In genomic region chr10:21507066-21507669, GRCh38 we compare ENCODE assay signal across 19 cellular contexts. TPM values are rescaled to one million over a fixed set of nuclear protein-coding genes. Genes with fewer than 3 reads are reported as not detected.
DNase-seq lines count a peak whose midpoint lies in the region; ATAC-seq and TF ChIP-seq lines count a peak whose summit lies in the region.
"Had no signal": no experiment of that assay in that cellular context is flagged by ENCODE, and none has a peak within 500 bp of the region (broad histone marks: within the 10 kb centered on the region; RNA-seq: fewer than 3 reads in every experiment).

No MANE protein-coding gene starts in this region.

- DNase-seq in NCI-H526 (lab: John Stamatoyannopoulos, UW) (peak; percentile 35 to 54), lung (ENCODE audit: low spot score) (peak; percentile 20), retina (peak; percentile 71), DMS153 treated with DMSO at 0.1 percent for 48 hours (lab: John Stamatoyannopoulos, UW; ENCODE audit: unreplicated experiment) (no peak), H4 (ENCODE audit: low spot score) (no peak)
- DNase-seq: activated T-cell treated with anti-CD3 and anti-CD28 coated beads, Interleukin-2, amount 50 U/mL, for 72 hours; DMS 273 treated with DMSO at 0.1 percent for 48 hours; effector memory CD8-positive, alpha-beta T cell; GDM1; NCI-H1048; NCI-H2029 treated with DMSO at 0.1 percent for 48 hours; sigmoid colon; T-helper 9 cell had no signal

- no peak for ATAC-seq in lung (ENCODE audit: insufficient read depth, low FRiP score)
- ATAC-seq in HG02852 (IDR thresholded peaks at IDR 0.05; ENCODE audit: unreplicated experiment), result no peak
- ATAC-seq: activated CD4-positive, CD25-positive, alpha-beta regulatory T cell treated with anti-CD3 and anti-CD28 coated beads, Interleukin-2, amount 50 U/mL, for 24 hours; activated T-cell treated with anti-CD3 and anti-CD28 coated beads, Interleukin-2, amount 50 U/mL, for 72 hours; effector memory CD8-positive, alpha-beta T cell; SK-N-SH treated with all-trans-retinoic acid at 6 μM for 48 hours had no signal

- H3K9me3 ChIP-seq in ectodermal cell (ENCODE audit: control insufficient read depth, low read length) (no peaks in the 10 kb centered on the region), lung (ENCODE audit: control insufficient read depth in 2 of 2, insufficient read depth in 1 of 2, low read length in 1 of 2) (no peaks in the 10 kb centered on the region)
- H3K9me3 ChIP-seq: ascending aorta, sigmoid colon had no signal

- no peaks in the 10 kb centered on the region for H3K27me3 ChIP-seq in ectodermal cell (ENCODE audit: control insufficient read depth, insufficient read depth, low read length, poor library complexity, severe bottlenecking)
- no peaks in the 10 kb centered on the region for H3K27me3 ChIP-seq in lung (ENCODE audit: control insufficient read depth, insufficient read depth)
- H3K27me3 ChIP-seq: ascending aorta, sigmoid colon had no signal

- peak overlapping the region; percentile 96 for H3K27ac ChIP-seq in ectodermal cell (ENCODE audit: insufficient read depth, low read depth, low read length, poor library complexity, severe bottlenecking)
- H3K27ac ChIP-seq in lung (ENCODE audit: low read depth in 1 of 2, low read length in 1 of 2), result no peak overlapping the region
- H3K27ac ChIP-seq: ascending aorta, parathyroid adenoma, sigmoid colon had no signal

- 9 to 10% methylated on average over 24 of the region's 24 CpGs for WGBS in ectodermal cell, 2 experiments
- WGBS in lung, 2 donors, result 80 to 84% methylated on average over 24 of the region's 24 CpGs

- H3K4me3 ChIP-seq in ectodermal cell (ENCODE audit: insufficient read depth, low read depth, low read length), result peak overlapping the region; percentile 80
- no peak overlapping the region for H3K4me3 ChIP-seq in lung
- H3K4me3 ChIP-seq: ascending aorta, sigmoid colon had no signal

- H3K36me3 ChIP-seq in ectodermal cell (ENCODE audit: control insufficient read depth, insufficient read depth, low read length) (peaks cover 6% of the 10 kb centered on the region), lung (ENCODE audit: control insufficient read depth in 2 of 2, insufficient read depth in 2 of 2, low read length in 2 of 2) (no peaks in the 10 kb centered on the region)
- H3K36me3 ChIP-seq: ascending aorta, sigmoid colon had no signal

- TF ChIP-seq CTCF in lung (IDR thresholded peaks at IDR 0.05; ENCODE audit: control extremely low read depth, extremely low read depth), result no peak

- H3K4me1 ChIP-seq in ectodermal cell (ENCODE audit: control insufficient read depth, insufficient read depth, low read length), result peaks cover 46% of the 10 kb centered on the region
- H3K4me1 ChIP-seq in lung (ENCODE audit: control insufficient read depth in 2 of 2, insufficient read depth in 2 of 2, low read length in 2 of 2), result peaks cover 1 to 2% of the 10 kb centered on the region in 2 donors
- H3K4me1 ChIP-seq: ascending aorta, parathyroid adenoma had no signal

RNA-seq across cellular contexts. Expression of gene SKIDA1, which starts 18.3 kb away (rescaled TPM):
- polyA plus RNA-seq in ectodermal cell (2013, experiment 1 of 4), result 126 TPM
- 107 TPM for polyA plus RNA-seq in ectodermal cell (2013, experiment 2 of 4)
- 98.2 TPM for polyA plus RNA-seq in ectodermal cell (2013, experiment 3 of 4)
- 116 TPM for polyA plus RNA-seq in ectodermal cell (2013, experiment 4 of 4)
- 1 to 10 TPM; 1.4 to 1.6 TPM for total RNA-seq in lung
- under 1 TPM; 0.10 to 0.24 TPM for polyA plus RNA-seq in lung
- total RNA-seq in H4 (2014; rRNA removed; shearing (Covaris generic)), result 0.18 and 0.33 TPM in 2 replicates
- total RNA-seq: ascending aorta had no signal

RNA-seq across cellular contexts. Expression of gene MLLT10, which starts 26.9 kb away (rescaled TPM):
- 56.5 TPM for polyA plus RNA-seq in ectodermal cell (2013, experiment 1 of 4)
- polyA plus RNA-seq in ectodermal cell (2013, experiment 2 of 4), result 63.5 TPM
- polyA plus RNA-seq in ectodermal cell (2013, experiment 3 of 4), result 51.2 TPM
- 51.5 TPM for polyA plus RNA-seq in ectodermal cell (2013, experiment 4 of 4)
- total RNA-seq in lung, result 10 to 100 TPM; 49.1 to 97.8 TPM
- 10 to 100 TPM; 20.6 to 22.3 TPM for polyA plus RNA-seq in lung
- total RNA-seq in H4 (2014; rRNA removed; shearing (Covaris generic)), result 7.9 TPM in 2 replicates

Comparison
In these comparisons a context has a peak if more than half of its experiments do, and no peak if none do; other contexts are left out.
1. DNase-seq: peak in NCI-H526 (2 of 2), lung (single experiment) and retina (single experiment); none in DMS153 treated with DMSO at 0.1 percent for 48 hours (single experiment) and H4 (single experiment).